Comparison of ENCODE assay signal across 8 cellular contexts in genomic region chr17:82037889-82038195, GRCh38. TPM values are rescaled to one million over a fixed set of nuclear protein-coding genes. Genes with fewer than 3 reads are reported as not detected.
A peak's percentile ranks its signal among the peaks of the same experiment; 100 is the strongest.
DNase-seq lines count a peak whose midpoint lies in the region; ATAC-seq and TF ChIP-seq lines count a peak whose summit lies in the region.

No MANE protein-coding gene starts in this region.

- CTCF ChIA-PET in HEK293 (lab: Yijun Ruan, JAX), result interaction anchor here (0.6 to 7.2 kb wide), 29 partner anchors 8 to 487 kb away, joined by 3 to 42 read pairs (median 4); partner anchors contain the start of genes CENPX, FASN and LRRC45
- CTCF ChIA-PET in activated CD4-positive, alpha-beta memory T cell treated with anti-CD3 and anti-CD28 coated beads for 36 hours (lab: Charles Lee), result interaction anchor here (0.6 to 2.8 kb wide), 20 partner anchors 8 to 198 kb away, joined by 3 to 21 read pairs (median 4); partner anchors contain the start of genes CENPX, LRRC45 and MAFG

- 20% methylated on average over 10 of the region's 10 CpGs for WGBS in hepatocyte (ENCODE audit: low lambda C conversion rate, missing lambda C conversion rate)

- no peak for ATAC-seq in stimulated activated memory B cell treated with anti-CD40 and anti-IgM and Interleukin-4, amounts not matched to agents 10 μg/mL and 1 μg/mL and 100 μg/mL, for 72 hours
- ATAC-seq in GM21576 (IDR thresholded peaks at IDR 0.05; ENCODE audit: unreplicated experiment) (no peak), GM19463 (IDR thresholded peaks at IDR 0.05; ENCODE audit: unreplicated experiment) (no peak)

- H3K4me3 Mint-ChIP-seq in activated CD4-positive, alpha-beta memory T cell treated with anti-CD3 and anti-CD28 coated beads for 36 hours, result peak overlapping the region; percentile 83
- H3K4me3 Mint-ChIP-seq in stimulated activated memory B cell treated with anti-CD40 and anti-IgM and Interleukin-4, amounts not matched to agents 10 μg/mL and 1 μg/mL and 100 μg/mL, for 72 hours, result peak overlapping the region; percentile 85

- H3K27me3 Mint-ChIP-seq in activated CD4-positive, alpha-beta memory T cell treated with anti-CD3 and anti-CD28 coated beads for 36 hours, result no peaks in the 10 kb centered on the region
- no peaks in the 10 kb centered on the region for H3K27me3 Mint-ChIP-seq in stimulated activated memory B cell treated with anti-CD40 and anti-IgM and Interleukin-4, amounts not matched to agents 10 μg/mL and 1 μg/mL and 100 μg/mL, for 72 hours

- peaks cover 0 to 29% of the 10 kb centered on the region in 2 experiments; a peak in 1 of 3 replicates for H3K36me3 ChIP-seq in HEK293 (ENCODE audit: control insufficient read depth in 2 of 2, insufficient read depth in 1 of 2, low read length in 2 of 2)
- no peaks in the 10 kb centered on the region for H3K36me3 ChIP-seq in hepatocyte (replicated peaks; ENCODE audit: insufficient read depth, low read depth)

- peak overlapping the region; percentile 98 for H3K4me2 ChIP-seq in hepatocyte

- H3K4me1 Mint-ChIP-seq in activated CD4-positive, alpha-beta memory T cell treated with anti-CD3 and anti-CD28 coated beads for 36 hours (ENCODE audit: low read depth), result peaks cover 18% of the 10 kb centered on the region
- peaks cover 33% of the 10 kb centered on the region for H3K4me1 Mint-ChIP-seq in stimulated activated memory B cell treated with anti-CD40 and anti-IgM and Interleukin-4, amounts not matched to agents 10 μg/mL and 1 μg/mL and 100 μg/mL, for 72 hours

- no peaks in the 10 kb centered on the region for H3K9me3 Mint-ChIP-seq in activated CD4-positive, alpha-beta memory T cell treated with anti-CD3 and anti-CD28 coated beads for 36 hours
- H3K9me3 Mint-ChIP-seq in stimulated activated memory B cell treated with anti-CD40 and anti-IgM and Interleukin-4, amounts not matched to agents 10 μg/mL and 1 μg/mL and 100 μg/mL, for 72 hours, result no peaks in the 10 kb centered on the region

- intact Hi-C loops in activated CD4-positive, alpha-beta memory T cell treated with anti-CD3 and anti-CD28 coated beads for 36 hours (cut with micrococcal nuclease), result loop anchor here (2.0 to 10.0 kb wide), 2 partner anchors 15 to 377 kb away; partner anchors contain the start of genes CENPX, HEXD, LRRC45 and OGFOD3

- no peak overlapping the region for H3K27ac ChIP-seq in HEK293 (ENCODE audit: extremely low read depth, low read depth, low read length)
- H3K27ac ChIP-seq in hepatocyte, result peak overlapping the region; percentile 77

- H3K4me1 ChIP-seq in HEK293 (ENCODE audit: control insufficient read depth, insufficient read depth, low read length), result peaks cover 10% of the 10 kb centered on the region
- peaks cover 9% of the 10 kb centered on the region for H3K4me1 ChIP-seq in hepatocyte (ENCODE audit: insufficient read depth)

- POLR2A ChIA-PET in HEK293 (lab: Yijun Ruan, JAX), result interaction anchor here (0.6 to 2.7 kb wide), 38 partner anchors 9 to 525 kb away, joined by 3 to 96 read pairs (median 4); partner anchors contain the start of genes ARL16, CENPX, DUS1L and FASN
- POLR2A ChIA-PET in activated CD4-positive, alpha-beta memory T cell treated with anti-CD3 and anti-CD28 coated beads for 36 hours (lab: Charles Lee), result interaction anchor here (0.7 to 1.1 kb wide), 9 partner anchors 12 to 100 kb away, joined by 3 to 9 read pairs (median 4); partner anchors contain the start of genes CENPX, DUS1L, GPS1 and LRRC45

- H3K27me3 ChIP-seq in hepatocyte, result no peaks in the 10 kb centered on the region

- no peaks in the 10 kb centered on the region for H4K20me1 ChIP-seq in hepatocyte (ENCODE audit: insufficient read depth, poor library complexity, severe bottlenecking)

- H3K36me3 Mint-ChIP-seq in activated CD4-positive, alpha-beta memory T cell treated with anti-CD3 and anti-CD28 coated beads for 36 hours, result peaks cover 6% of the 10 kb centered on the region
- H3K36me3 Mint-ChIP-seq in stimulated activated memory B cell treated with anti-CD40 and anti-IgM and Interleukin-4, amounts not matched to agents 10 μg/mL and 1 μg/mL and 100 μg/mL, for 72 hours, result peaks cover 10% of the 10 kb centered on the region

- H3K9me3 ChIP-seq in HEK293 (ENCODE audit: control insufficient read depth, insufficient read depth, low read depth, low read length) (no peaks in the 10 kb centered on the region), hepatocyte (ENCODE audit: low read depth) (no peaks in the 10 kb centered on the region)

- peak overlapping the region; percentile 88 for H3K27ac Mint-ChIP-seq in activated CD4-positive, alpha-beta memory T cell treated with anti-CD3 and anti-CD28 coated beads for 36 hours
- H3K27ac Mint-ChIP-seq in stimulated activated memory B cell treated with anti-CD40 and anti-IgM and Interleukin-4, amounts not matched to agents 10 μg/mL and 1 μg/mL and 100 μg/mL, for 72 hours, result peak overlapping the region; percentile 85

- H3K4me3 ChIP-seq in HEK293 (ENCODE audit: low read depth, low read length), result no peak overlapping the region
- no peak overlapping the region for H3K4me3 ChIP-seq in hepatocyte

- no peak for DNase-seq in activated CD4-positive, alpha-beta memory T cell treated with anti-CD3 and anti-CD28 coated beads for 36 hours
- DNase-seq in hepatocyte (ENCODE audit: low spot score) (no peak), NCI-H2081 treated with DMSO at 0.1 percent for 48 hours (lab: John Stamatoyannopoulos, UW) (no peak), SHP77 (lab: John Stamatoyannopoulos, UW) (no peak)

- peak overlapping the region; percentile 16 for H2AFZ ChIP-seq in hepatocyte

- no peak for TF ChIP-seq CTCF in HEK293 (tag by site-specific recombination; IDR thresholded peaks at IDR 0.05)
- no peak for TF ChIP-seq CTCF in hepatocyte (IDR thresholded peaks at IDR 0.05; ENCODE audit: poor library complexity)

- peaks cover 11% of the 10 kb centered on the region for H3K79me2 ChIP-seq in hepatocyte

- no peaks in the 10 kb centered on the region for H3K9me2 ChIP-seq in hepatocyte (replicated peaks; ENCODE audit: insufficient read depth)

TF ChIP-seq in HEK293, 187 proteins besides CTCF, POLR2A, EP300 and RAD21:
- no peak for TF ChIP-seq ZNF175 (tag by site-specific recombination; IDR thresholded peaks at IDR 0.05)
- TF ChIP-seq OSR2 (tag by site-specific recombination; IDR thresholded peaks at IDR 0.05), result no peak
- no peak for TF ChIP-seq KLF1 (tag by site-specific recombination; IDR thresholded peaks at IDR 0.05)
- TF ChIP-seq ZNF596 (tag by site-specific recombination; IDR thresholded peaks at IDR 0.05), result no peak
- no peak for TF ChIP-seq ZNF416 (tag by site-specific recombination; IDR thresholded peaks at IDR 0.05)
- TF ChIP-seq ZFP69B (tag by site-specific recombination; IDR thresholded peaks at IDR 0.05), result peak; percentile 11
- no peak for TF ChIP-seq ZNF692 (tag by site-specific recombination; IDR thresholded peaks at IDR 0.05)
- TF ChIP-seq ZNF341 (tag by site-specific recombination; IDR thresholded peaks at IDR 0.05; ENCODE audit: low read depth), result no peak
- no peak for TF ChIP-seq ZNF623 (tag by site-specific recombination; IDR thresholded peaks at IDR 0.05)
- peak; percentile 88 for TF ChIP-seq ZNF335 (tag by site-specific recombination; conservative IDR thresholded peaks at IDR 0.05)
- TF ChIP-seq ZNF514 (tag by site-specific recombination; IDR thresholded peaks at IDR 0.05), result no peak

RNA-seq across cellular contexts. Expression of gene DCXR, which starts 0.3 kb away (rescaled TPM):
- 100 to 1,000 TPM; 105 to 115 TPM for total RNA-seq in activated CD4-positive, alpha-beta memory T cell treated with anti-CD3 and anti-CD28 coated beads for 36 hours
- 118 and 125 TPM in 2 replicates for total RNA-seq in hepatocyte
- 185 and 207 TPM in 2 replicates for polyA plus RNA-seq in hepatocyte

RNA-seq across cellular contexts. Expression of gene RAC3, which starts 6.4 kb away (rescaled TPM):
- total RNA-seq in activated CD4-positive, alpha-beta memory T cell treated with anti-CD3 and anti-CD28 coated beads for 36 hours, result 1 to 10 TPM; 6.3 to 8.1 TPM
- 11.8 and 13.7 TPM in 2 replicates for total RNA-seq in hepatocyte
- 5.2 and 5.5 TPM in 2 replicates for polyA plus RNA-seq in hepatocyte

RNA-seq across cellular contexts. Expression of gene RFNG, which starts 13.8 kb away (rescaled TPM):
- total RNA-seq in activated CD4-positive, alpha-beta memory T cell treated with anti-CD3 and anti-CD28 coated beads for 36 hours, result 10 to 100 TPM; 16.5 to 17.5 TPM
- 39.6 and 43.2 TPM in 2 replicates for total RNA-seq in hepatocyte
- 109 and 118 TPM in 2 replicates for polyA plus RNA-seq in hepatocyte

RNA-seq across cellular contexts. Expression of gene GPS1, which starts 13.9 kb away (rescaled TPM):
- 10 to 100 TPM; 86.8 to 89.1 TPM for total RNA-seq in activated CD4-positive, alpha-beta memory T cell treated with anti-CD3 and anti-CD28 coated beads for 36 hours
- 101 and 124 TPM in 2 replicates for total RNA-seq in hepatocyte
- 160 and 167 TPM in 2 replicates for polyA plus RNA-seq in hepatocyte

RNA-seq across cellular contexts. Expression of gene LRRC45, which starts 14.7 kb away (rescaled TPM):
- 10 to 100 TPM; 16.3 to 19.0 TPM for total RNA-seq in activated CD4-positive, alpha-beta memory T cell treated with anti-CD3 and anti-CD28 coated beads for 36 hours
- total RNA-seq in hepatocyte, result 12.8 and 15.5 TPM in 2 replicates
- 14.7 and 17.2 TPM in 2 replicates for polyA plus RNA-seq in hepatocyte
